ENCODE assay signal across 23 cellular contexts in genomic region chrX:154482786-154483185, GRCh38. TPM values are rescaled to one million over a fixed set of nuclear protein-coding genes. Genes with fewer than 3 reads are reported as not detected.
A peak's percentile ranks its signal among the peaks of the same experiment; 100 is the strongest.
DNase-seq lines count a peak whose midpoint lies in the region; ATAC-seq and TF ChIP-seq lines count a peak whose summit lies in the region.
"Had no signal": no experiment of that assay in that cellular context is flagged by ENCODE, and none has a peak within 500 bp of the region (broad histone marks: within the 10 kb centered on the region; RNA-seq: fewer than 3 reads in every experiment).

No MANE protein-coding gene starts in this region.

- H3F3A ChIP-seq in SU-DHL-6 (ENCODE audit: insufficient read depth), result peaks cover 26% of the 10 kb centered on the region

- peaks cover 5 to 30% (median 8%) of the 10 kb centered on the region in 4 donors for H3K4me1 Mint-ChIP-seq in CD4-positive, alpha-beta memory T cell
- H3K4me1 Mint-ChIP-seq in T-helper 2 cell treated with Interferon-gamma antibody and Interleukin-4, amounts not matched to agents 5 μg/mL and 100 μg/mL, for 36 hours (ENCODE audit: low read depth), result peaks cover 10% of the 10 kb centered on the region

- no peaks in the 10 kb centered on the region for H3K9me3 ChIP-seq in right cardiac atrium (ENCODE audit: control insufficient read depth, low read length)
- H3K9me3 ChIP-seq in SU-DHL-6 (ENCODE audit: insufficient read depth, low read length), result no peaks in the 10 kb centered on the region
- no peaks in the 10 kb centered on the region for H3K9me3 ChIP-seq in neuronal stem cell (replicated peaks in 1 of 2; ENCODE audit: control insufficient read depth in 2 of 2, insufficient read depth in 1 of 2, low read depth in 1 of 2, low read length in 2 of 2)
- no peaks in the 10 kb centered on the region for H3K9me3 ChIP-seq in CD4-positive, alpha-beta memory T cell (ENCODE audit: control insufficient read depth in 1 of 2, low read length in 2 of 2)

- H3K4me1 ChIP-seq in right cardiac atrium (ENCODE audit: control insufficient read depth, insufficient read depth, low read length) (peaks cover 2% of the 10 kb centered on the region), neuronal stem cell (ENCODE audit: control insufficient read depth in 2 of 2, insufficient read depth in 1 of 2, low read depth in 1 of 2, low read length in 2 of 2) (peaks cover 2 to 5% of the 10 kb centered on the region in 2 donors)
- peaks cover 39% of the 10 kb centered on the region for H3K4me1 ChIP-seq in CD4-positive, alpha-beta memory T cell (ENCODE audit: insufficient read depth, low read length)

- H3K27ac Mint-ChIP-seq in CD4-positive, alpha-beta memory T cell, result peak overlapping the region in 1 of 7 donors; percentile 89
- H3K27ac Mint-ChIP-seq in T-helper 2 cell treated with Interferon-gamma antibody and Interleukin-4, amounts not matched to agents 5 μg/mL and 100 μg/mL, for 36 hours, result no peak overlapping the region
- H3K27ac Mint-ChIP-seq: B cell; CD4-positive, alpha-beta T cell had no signal

- H2BK12ac ChIP-seq in neuronal stem cell (ENCODE audit: low read length), result no peak overlapping the region

- peak in 2 of 3 donors; percentile 20 to 43 for DNase-seq in right cardiac atrium
- no peak for DNase-seq in Right ventricle myocardium superior
- DNase-seq in neuronal stem cell (ENCODE audit: low spot score), result no peak
- DNase-seq in CD4-positive, alpha-beta memory T cell, result no peak
- DNase-seq in Kasumi-1 (lab: John Stamatoyannopoulos, UW), result no peak
- DNase-seq in T-helper 2 cell treated with Interferon-gamma antibody and Interleukin-4, amounts not matched to agents 5 μg/mL and 100 μg/mL, for 36 hours (ENCODE audit: low spot score), result no peak
- no peak for DNase-seq in HuH-7 (ENCODE audit: low spot score)
- DNase-seq: 8988T; CD4-positive, alpha-beta T cell; DMS53; EL; GOT3; MM.1S; NCI-H1092; NCI-H146; NCI-H2029 treated with DMSO at 0.1 percent for 48 hours; NCI-H2171; NCI-H526; SHP77 treated with DMSO at 0.1 percent for 48 hours had no signal

- no peak overlapping the region for H2AK5ac ChIP-seq in neuronal stem cell (ENCODE audit: low read depth, low read length)

- H3K36me3 Mint-ChIP-seq in CD4-positive, alpha-beta memory T cell, result peaks cover 0 to 5% of the 10 kb centered on the region in 2 donors
- H3K36me3 Mint-ChIP-seq in T-helper 2 cell treated with Interferon-gamma antibody and Interleukin-4, amounts not matched to agents 5 μg/mL and 100 μg/mL, for 36 hours (ENCODE audit: low read depth), result peaks cover 13% of the 10 kb centered on the region

- H4K8ac ChIP-seq in neuronal stem cell (ENCODE audit: low read depth, low read length), result no peak overlapping the region

- H3K14ac ChIP-seq in neuronal stem cell (ENCODE audit: low read length), result no peak overlapping the region

- ATAC-seq in right cardiac atrium (no peak), Right ventricle myocardium superior (ENCODE audit: poor library complexity) (no peak)
- ATAC-seq: GM12878, SK-N-SH treated with all-trans-retinoic acid at 6 μM for 48 hours had no signal

- H3K4ac ChIP-seq in neuronal stem cell (ENCODE audit: low read length), result no peak overlapping the region

- no peak overlapping the region for H2BK15ac ChIP-seq in neuronal stem cell (ENCODE audit: low read length)

- no peak for TF ChIP-seq CTCF in SU-DHL-6 (IDR thresholded peaks at IDR 0.05; ENCODE audit: insufficient read depth, low read length, poor library complexity, severe bottlenecking)

- no peak overlapping the region for H3K27ac ChIP-seq in right cardiac atrium (ENCODE audit: low read length)
- H3K27ac ChIP-seq in SU-DHL-6 (ENCODE audit: low read depth, low read length), result peak overlapping the region; percentile 73; the same call in 1 of the 2 replicates
- H3K27ac ChIP-seq in neuronal stem cell (replicated peaks; ENCODE audit: low read length), result no peak overlapping the region
- no peak overlapping the region for H3K27ac ChIP-seq in CD4-positive, alpha-beta memory T cell (ENCODE audit: low read depth, low read length)

- H3K4me3 ChIP-seq in right cardiac atrium (ENCODE audit: low read length) (no peak overlapping the region), SU-DHL-6 (ENCODE audit: insufficient read depth, low read length, poor library complexity, severe bottlenecking) (no peak overlapping the region), neuronal stem cell (ENCODE audit: low read length in 2 of 2) (no peak overlapping the region)
- H3K4me3 ChIP-seq in CD4-positive, alpha-beta memory T cell (ENCODE audit: low read length in 2 of 2), result no peak overlapping the region
- H3K4me3 ChIP-seq: GM12878 had no signal

- H2BK5ac ChIP-seq in neuronal stem cell (ENCODE audit: low read length), result no peak overlapping the region

- no peaks in the 10 kb centered on the region for H3K9me3 Mint-ChIP-seq in CD4-positive, alpha-beta memory T cell
- no peaks in the 10 kb centered on the region for H3K9me3 Mint-ChIP-seq in T-helper 2 cell treated with Interferon-gamma antibody and Interleukin-4, amounts not matched to agents 5 μg/mL and 100 μg/mL, for 36 hours
- H3K9me3 Mint-ChIP-seq: CD4-positive, alpha-beta T cell had no signal

- no peak overlapping the region for H2BK120ac ChIP-seq in neuronal stem cell (ENCODE audit: low read depth, low read length)

- no peak overlapping the region for H3K23ac ChIP-seq in neuronal stem cell (ENCODE audit: low read depth, low read length, poor library complexity)

- H3K18ac ChIP-seq in neuronal stem cell (ENCODE audit: low read length), result no peak overlapping the region

- 66% methylated on average over 7 of the region's 7 CpGs for WGBS in right cardiac atrium
- no CpG with 5 or more reads among the region's 7 CpGs for WGBS in neuronal stem cell (ENCODE audit: extremely low coverage in 2 of 2, insufficient read length in 2 of 2, insufficient replicate concordance in 1 of 2), 2 donors

- no peak overlapping the region for H4K91ac ChIP-seq in neuronal stem cell (ENCODE audit: low read depth, low read length, poor library complexity)

- intact Hi-C loops in right cardiac atrium (cut with DNase I), result no loop called here
- intact Hi-C loops in Right ventricle myocardium superior (cut with DNase I), result no loop called here
- intact Hi-C loops in CD4-positive, alpha-beta memory T cell (cut with micrococcal nuclease), result no loop called here

- CTCF ChIA-PET in CD4-positive, alpha-beta memory T cell (lab: Charles Lee; ENCODE audit: partially characterized antibody), result no interaction called here

- H3K27me3 ChIP-seq in right cardiac atrium (ENCODE audit: control insufficient read depth, insufficient read depth) (no peaks in the 10 kb centered on the region), SU-DHL-6 (ENCODE audit: low read length) (no peaks in the 10 kb centered on the region), neuronal stem cell (ENCODE audit: control insufficient read depth in 3 of 3, insufficient read depth in 3 of 3, low read depth in 1 of 3, low read length in 3 of 3) (peaks cover 0 to 10% (median 0%) of the 10 kb centered on the region in 3 experiments)
- no peaks in the 10 kb centered on the region for H3K27me3 ChIP-seq in CD4-positive, alpha-beta memory T cell (ENCODE audit: insufficient read depth, low read length)

- POLR2A ChIA-PET in CD4-positive, alpha-beta memory T cell (lab: Charles Lee; ENCODE audit: partially characterized antibody), result interaction anchor here (1.5 to 8.9 kb wide), 2 partner anchors 43 to 84 kb away, joined by 3 to 111 read pairs; partner anchors contain the start of gene RPL10

- H4K20me1 ChIP-seq in SU-DHL-6 (ENCODE audit: low read depth, low read length), result no peaks in the 10 kb centered on the region

- H3K79me2 ChIP-seq in SU-DHL-6 (ENCODE audit: insufficient read depth, low read length), result peaks cover 18% of the 10 kb centered on the region

- no peaks in the 10 kb centered on the region for H3K9me2 ChIP-seq in SU-DHL-6 (replicated peaks; ENCODE audit: insufficient read depth, low read length)

- peaks cover 9% of the 10 kb centered on the region for H3K79me1 ChIP-seq in neuronal stem cell (ENCODE audit: low read depth, low read length)

- H3K9ac ChIP-seq in SU-DHL-6 (ENCODE audit: low read length), result no peak overlapping the region
- H3K9ac ChIP-seq in neuronal stem cell (ENCODE audit: low read depth, low read length, poor library complexity), result peak overlapping the region; percentile 70

- H3K27me3 Mint-ChIP-seq in CD4-positive, alpha-beta memory T cell, result no peaks in the 10 kb centered on the region
- H3K27me3 Mint-ChIP-seq in T-helper 2 cell treated with Interferon-gamma antibody and Interleukin-4, amounts not matched to agents 5 μg/mL and 100 μg/mL, for 36 hours (ENCODE audit: low read depth), result no peaks in the 10 kb centered on the region
- H3K27me3 Mint-ChIP-seq: B cell; CD4-positive, alpha-beta T cell had no signal

- H3K4me3 Mint-ChIP-seq in CD4-positive, alpha-beta memory T cell, result no peak overlapping the region
- no peak overlapping the region for H3K4me3 Mint-ChIP-seq in T-helper 2 cell treated with Interferon-gamma antibody and Interleukin-4, amounts not matched to agents 5 μg/mL and 100 μg/mL, for 36 hours
- H3K4me3 Mint-ChIP-seq: CD4-positive, alpha-beta T cell had no signal

- no peak overlapping the region for H3K4me2 ChIP-seq in SU-DHL-6 (ENCODE audit: low read depth, low read length, poor library complexity, severe bottlenecking)
- H3K4me2 ChIP-seq in neuronal stem cell (ENCODE audit: insufficient read depth, low read length, poor library complexity, severe bottlenecking), result no peak overlapping the region

- H2AFZ ChIP-seq in SU-DHL-6 (ENCODE audit: low read depth, low read length, severe bottlenecking), result no peak overlapping the region
- H2AFZ ChIP-seq in neuronal stem cell (ENCODE audit: low read length), result peak overlapping the region; percentile 77

- no peaks in the 10 kb centered on the region for H3K36me3 ChIP-seq in SU-DHL-6 (ENCODE audit: low read length)
- H3K36me3 ChIP-seq in neuronal stem cell (replicated peaks in 1 of 2; ENCODE audit: control insufficient read depth in 2 of 2, insufficient read depth in 2 of 2, low read length in 2 of 2), result peaks cover 3 to 5% of the 10 kb centered on the region in 2 donors
- no peaks in the 10 kb centered on the region for H3K36me3 ChIP-seq in CD4-positive, alpha-beta memory T cell (ENCODE audit: insufficient read depth, low read length)

RNA-seq across cellular contexts. Expression of gene UBL4A, which starts 3.6 kb away (rescaled TPM):
- total RNA-seq in right cardiac atrium (10 to 100 TPM; 51.1 to 62.1 (median 60.3) TPM), Right ventricle myocardium superior (54.7 TPM)
- polyA plus RNA-seq in right cardiac atrium, result 43.6 TPM
- 15.7 TPM for polyA plus RNA-seq in neuronal stem cell (2013, experiment 1 of 2)
- polyA plus RNA-seq in neuronal stem cell (2013, experiment 2 of 2), result 15.4 TPM
- total RNA-seq in CD4-positive, alpha-beta memory T cell, result 10 to 100 TPM; 33.2 to 41.3 TPM
- 10 to 100 TPM; 56.9 to 66.8 TPM for polyA plus RNA-seq in CD4-positive, alpha-beta memory T cell

RNA-seq across cellular contexts. Expression of gene LAGE3, which starts 3.7 kb away (rescaled TPM):
- total RNA-seq in right cardiac atrium, result 10 to 100 TPM; 16.3 to 22.0 (median 19.5) TPM
- polyA plus RNA-seq in right cardiac atrium, result 25.8 TPM
- total RNA-seq in Right ventricle myocardium superior, result 18.0 TPM
- polyA plus RNA-seq in neuronal stem cell (2013, experiment 1 of 2), result 26.6 TPM
- polyA plus RNA-seq in neuronal stem cell (2013, experiment 2 of 2), result 28.1 TPM
- total RNA-seq in CD4-positive, alpha-beta memory T cell, result 10 to 100 TPM; 18.5 to 19.3 TPM
- 10 to 100 TPM; 46.0 to 58.0 TPM for polyA plus RNA-seq in CD4-positive, alpha-beta memory T cell

RNA-seq across cellular contexts. Expression of gene SLC10A3, which starts 7.6 kb away (rescaled TPM):
- total RNA-seq in right cardiac atrium (10 to 100 TPM; 14.4 to 18.9 (median 15.5) TPM), Right ventricle myocardium superior (11.1 TPM)
- polyA plus RNA-seq in right cardiac atrium, result 17.3 TPM
- 4.4 TPM for polyA plus RNA-seq in neuronal stem cell (2013, experiment 1 of 2)
- polyA plus RNA-seq in neuronal stem cell (2013, experiment 2 of 2), result 4.5 TPM
- 10 to 100 TPM; 22.5 to 23.7 TPM for total RNA-seq in CD4-positive, alpha-beta memory T cell
- polyA plus RNA-seq in CD4-positive, alpha-beta memory T cell, result 10 to 100 TPM; 61.4 to 62.3 TPM

RNA-seq across cellular contexts. Expression of gene PLXNA3, which starts 24.7 kb away (rescaled TPM):
- total RNA-seq in right cardiac atrium (10 to 100 TPM; 26.5 to 34.0 (median 29.6) TPM), Right ventricle myocardium superior (15.0 TPM)
- 12.2 TPM for polyA plus RNA-seq in right cardiac atrium
- 22.3 TPM for polyA plus RNA-seq in neuronal stem cell (2013, experiment 1 of 2)
- 20.9 TPM for polyA plus RNA-seq in neuronal stem cell (2013, experiment 2 of 2)
- 10 to 100 TPM; 78.8 to 90.3 TPM for total RNA-seq in CD4-positive, alpha-beta memory T cell
- 1 to 10 TPM in 1 of 2 donors, under 1 TPM in 1; 0.29 to 1.2 TPM for polyA plus RNA-seq in CD4-positive, alpha-beta memory T cell

RNA-seq across cellular contexts. Expression of gene FAM3A, which starts 33.2 kb away (rescaled TPM):
- total RNA-seq in right cardiac atrium (10 to 100 TPM; 55.4 to 60.8 (median 58.9) TPM), Right ventricle myocardium superior (51.3 TPM)
- polyA plus RNA-seq in right cardiac atrium, result 68.6 TPM
- polyA plus RNA-seq in neuronal stem cell (2013, experiment 1 of 2), result 12.9 TPM
- 14.6 TPM for polyA plus RNA-seq in neuronal stem cell (2013, experiment 2 of 2)
- 10 to 100 TPM; 51.0 to 51.8 TPM for total RNA-seq in CD4-positive, alpha-beta memory T cell
- polyA plus RNA-seq in CD4-positive, alpha-beta memory T cell, result 10 to 100 TPM; 18.4 to 20.2 TPM

Comparison
In these comparisons a context has a peak if more than half of its experiments do, and no peak if none do; other contexts are left out.
1. DNase-seq: peak in right cardiac atrium (2 of 3); none in Right ventricle myocardium superior (single experiment), neuronal stem cell (single experiment), CD4-positive, alpha-beta memory T cell (0 of 5), Kasumi-1 (0 of 2), T-helper 2 cell treated with Interferon-gamma antibody and Interleukin-4, amounts not matched to agents 5 μg/mL and 100 μg/mL, for 36 hours (single experiment) and HuH-7 (single experiment).